18 cellular contexts compared by ENCODE assay signal in the genomic region with DNA sequence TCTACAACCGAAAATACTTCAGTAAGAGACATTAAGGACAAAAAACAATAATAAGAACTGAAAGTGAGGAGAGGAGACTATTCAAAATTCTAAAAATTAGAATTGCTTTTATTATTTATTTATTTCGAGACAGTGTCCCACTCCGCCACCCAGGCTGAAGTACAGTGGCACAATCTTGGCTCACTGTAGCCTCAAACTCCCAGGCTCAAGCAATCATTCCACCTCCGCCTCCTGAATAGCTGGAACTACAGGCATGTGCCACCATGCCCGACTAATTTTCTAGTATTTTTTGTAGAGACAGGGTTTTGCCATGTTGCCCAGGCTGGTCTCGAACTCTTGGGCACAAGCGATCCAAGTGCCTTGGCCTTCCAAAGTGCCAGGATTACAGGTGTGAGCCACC.
"Had no signal": no experiment of that assay in that cellular context is flagged by ENCODE, and none has a peak within 500 bp of the region (broad histone marks: within the 10 kb centered on the region; RNA-seq: fewer than 3 reads in every experiment).

No MANE protein-coding gene starts in this region.

- H3K27ac ChIP-seq: gastrocnemius medialis, left ventricle myocardium inferior, neutrophil, right atrium auricular region, transverse colon had no signal

- FAIRE-seq: keratinocyte had no signal

- H3K4me1 ChIP-seq: gastrocnemius medialis, right atrium auricular region had no signal

- ATAC-seq: esophagus mucosa; gastrocnemius medialis; naive thymus-derived CD8-positive, alpha-beta T cell; stimulated activated effector memory CD8-positive, alpha-beta T cell treated with anti-CD3 and anti-CD28 coated beads, Interleukin-12 subunit alpha, Interleukin-12 subunit beta, amount 100 ng/mL, for 72 hours; stimulated activated naive CD8-positive, alpha-beta T cell treated with anti-CD3 and anti-CD28 coated beads, Interleukin-15, Interleukin-2, amounts not matched to agents 100 U/mL and 50 U/mL, for 24 hours had no signal

- H3K4me3 Mint-ChIP-seq: naive thymus-derived CD8-positive, alpha-beta T cell; stimulated activated effector memory CD8-positive, alpha-beta T cell treated with anti-CD3 and anti-CD28 coated beads, Interleukin-12 subunit alpha, Interleukin-12 subunit beta, amount 100 ng/mL, for 72 hours had no signal

- H3K27me3 ChIP-seq: dorsolateral prefrontal cortex, gastrocnemius medialis, neutrophil, right atrium auricular region, transverse colon had no signal

- H3K36me3 ChIP-seq: gastrocnemius medialis, right atrium auricular region had no signal

- H3K9me3 ChIP-seq: gastrocnemius medialis, left ventricle myocardium inferior, neutrophil, right atrium auricular region had no signal

- H3K27ac Mint-ChIP-seq: naive thymus-derived CD8-positive, alpha-beta T cell; stimulated activated effector memory CD8-positive, alpha-beta T cell treated with anti-CD3 and anti-CD28 coated beads, Interleukin-12 subunit alpha, Interleukin-12 subunit beta, amount 100 ng/mL, for 72 hours had no signal

- DNase-seq: caudate nucleus; cortex of kidney; dorsolateral prefrontal cortex; effector CD8-positive, alpha-beta T cell; gastrocnemius medialis; glutamatergic neuron; left ventricle myocardium inferior; naive thymus-derived CD8-positive, alpha-beta T cell; stimulated activated CD4-positive, alpha-beta T cell treated with anti-CD3 and anti-CD28 coated beads, Interleukin-4, amount 100 ng/mL, for 1 hour; stimulated activated CD8-positive, alpha-beta memory T cell treated with anti-CD3 and anti-CD28 coated beads, Interleukin-4, amount 100 ng/mL, for 48 hours; stimulated activated naive CD8-positive, alpha-beta T cell treated with anti-CD3 and anti-CD28 coated beads, Interleukin-15, Interleukin-2, amounts not matched to agents 100 U/mL and 50 U/mL, for 24 hours; transverse colon had no signal

- H3K4me3 ChIP-seq: dorsolateral prefrontal cortex, gastrocnemius medialis, left ventricle myocardium inferior, right atrium auricular region, smooth muscle cell, transverse colon had no signal

- H3K4me1 Mint-ChIP-seq: naive thymus-derived CD8-positive, alpha-beta T cell had no signal

- H3K27me3 Mint-ChIP-seq: naive thymus-derived CD8-positive, alpha-beta T cell had no signal

- H3K4me2 ChIP-seq: smooth muscle cell had no signal
